9 cellular contexts compared by ENCODE assay signal in genomic region chr3:72520690-72521308, GRCh38.
DNase-seq lines count a peak whose midpoint lies in the region; ATAC-seq and TF ChIP-seq lines count a peak whose summit lies in the region.
"Had no signal": no experiment of that assay in that cellular context is flagged by ENCODE, and none has a peak within 500 bp of the region (broad histone marks: within the 10 kb centered on the region; RNA-seq: fewer than 3 reads in every experiment).

No MANE protein-coding gene starts in this region.

- TF ChIP-seq CTCF in progenitor cell of endocrine pancreas (IDR thresholded peaks at IDR 0.05; ENCODE audit: unreplicated experiment) (no peak), gastrocnemius medialis (IDR thresholded peaks at IDR 0.05 in 4 of 5, conservative IDR thresholded peaks at IDR 0.05 in 1 of 5) (no peak)

- H3K9me3 Mint-ChIP-seq in progenitor cell of endocrine pancreas (ENCODE audit: low read depth) = no peaks in the 10 kb centered on the region

- no peaks in the 10 kb centered on the region for H3K27me3 Mint-ChIP-seq in progenitor cell of endocrine pancreas

- H3K4me1 Mint-ChIP-seq in progenitor cell of endocrine pancreas (ENCODE audit: low read depth) = peaks cover 45% of the 10 kb centered on the region

- H3K9me3 ChIP-seq in gastrocnemius medialis = no peaks in the 10 kb centered on the region

- TF ChIP-seq POLR2A in gastrocnemius medialis (IDR thresholded peaks at IDR 0.05) = no peak

- in situ Hi-C loops in gastrocnemius medialis (cut with MboI; ENCODE audit: low sequenced_read_pairs in 4 of 4) = no loop called here

- no peak overlapping the region for H3K27ac ChIP-seq in gastrocnemius medialis

- intact Hi-C loops in gastrocnemius medialis (cut with DNase I; ENCODE audit: low total_unique reads) = no loop called here

- ATAC-seq in GM18520 (IDR thresholded peaks at IDR 0.05; ENCODE audit: unreplicated experiment) (peak; percentile 59), HG02678 (IDR thresholded peaks at IDR 0.05; ENCODE audit: unreplicated experiment) (peak; percentile 53), HG03097 (IDR thresholded peaks at IDR 0.05; ENCODE audit: low FRiP score, unreplicated experiment) (no peak), gastrocnemius medialis (no peak)

- no peaks in the 10 kb centered on the region for H3K27me3 ChIP-seq in gastrocnemius medialis

- no peaks in the 10 kb centered on the region for H3K36me3 ChIP-seq in gastrocnemius medialis

- DNase-seq in T1000 (lab: John Stamatoyannopoulos, UW) = peak; percentile 6
- DNase-seq in progenitor cell of endocrine pancreas (ENCODE audit: low spot score, unreplicated experiment) = no peak
- DNase-seq in GM03348 (ENCODE audit: low spot score) = no peak
- no peak for DNase-seq in ureter (ENCODE audit: low spot score)
- DNase-seq in gastrocnemius medialis = no peak
- DNase-seq: foreskin melanocyte had no signal

- H3K4me3 ChIP-seq in gastrocnemius medialis = no peak overlapping the region

- H3K27ac Mint-ChIP-seq in progenitor cell of endocrine pancreas = peak overlapping the region; percentile 51

- H3K4me3 Mint-ChIP-seq in progenitor cell of endocrine pancreas (ENCODE audit: low read depth) = peak overlapping the region; percentile 11

- H3K36me3 Mint-ChIP-seq in progenitor cell of endocrine pancreas (ENCODE audit: insufficient read depth) = no peaks in the 10 kb centered on the region

- H3K4me1 ChIP-seq in gastrocnemius medialis = no peaks in the 10 kb centered on the region

Comparison
In these comparisons a context has a peak if more than half of its experiments do, and no peak if none do; other contexts are left out.
1. ATAC-seq: peak in GM18520 (single experiment) and HG02678 (single experiment); none in HG03097 (single experiment) and gastrocnemius medialis (0 of 2).